2 cellular contexts compared by ENCODE assay signal in the genomic region with DNA sequence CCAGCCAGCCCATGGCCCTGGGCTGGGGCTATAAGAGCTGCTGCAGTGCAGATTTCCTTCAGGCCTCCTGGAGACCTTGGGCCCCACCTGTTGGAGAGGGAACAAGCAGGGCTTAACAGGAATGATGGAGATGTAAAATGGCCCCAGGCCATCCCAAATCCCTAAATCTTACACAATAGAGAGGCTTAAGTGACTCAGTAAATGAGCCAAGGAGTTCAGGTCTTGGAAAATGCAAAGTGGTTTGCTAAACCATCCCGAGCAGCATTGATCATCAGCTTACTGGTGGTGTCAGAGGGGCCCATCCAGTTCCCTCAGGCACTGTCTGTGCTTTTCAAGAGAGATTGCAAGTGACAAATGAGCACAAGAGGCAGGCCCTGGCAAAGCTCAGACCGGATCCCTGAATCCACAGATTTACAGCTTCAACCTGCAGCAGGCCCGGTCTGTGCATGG.
TF ChIP-seq lines count a peak whose summit lies in the region.

No MANE protein-coding gene starts in this region.

TF ChIP-seq in SK-N-SH, 30 proteins besides CTCF, POLR2A, EP300 and RAD21 (continued from another document):
- TF ChIP-seq RXRA (IDR thresholded peaks at IDR 0.05; ENCODE audit: borderline replicate concordance, low read depth) (no peak), MEF2A (IDR thresholded peaks at IDR 0.05; ENCODE audit: borderline replicate concordance, low read depth) (no peak), FOXJ3 (CRISPR knock-in tag; IDR thresholded peaks at IDR 0.05) (no peak), RCOR1 (IDR thresholded peaks at IDR 0.05; ENCODE audit: low read length) (no peak), EZH2phosphoT487 (IDR thresholded peaks at IDR 0.05; ENCODE audit: borderline replicate concordance, low read depth) (no peak), GATA2 (CRISPR knock-in tag; IDR thresholded peaks at IDR 0.05) (0 out of 2 replicates have a peak, but pooled peaks have one; percentile 4)
TF ChIP-seq in SK-N-SH: peak in this region for 1.

TF ChIP-seq in SK-N-SH treated with all-trans-retinoic acid at 6 μM for 48 hours, 23 proteins besides CTCF, POLR2A, EP300 and RAD21 (continued from another document):
- no peak for TF ChIP-seq CREB5 (CRISPR knock-in tag; IDR thresholded peaks at IDR 0.05; ENCODE audit: low read depth)
- no peak for TF ChIP-seq CSDC2 (CRISPR knock-in tag; IDR thresholded peaks at IDR 0.05)
- TF ChIP-seq ESRRG (CRISPR knock-in tag; IDR thresholded peaks at IDR 0.05): no peak
- TF ChIP-seq ZC3H10 (CRISPR knock-in tag; IDR thresholded peaks at IDR 0.05): no peak
- TF ChIP-seq ARNTL (CRISPR knock-in tag; IDR thresholded peaks at IDR 0.05; ENCODE audit: borderline replicate concordance, low read depth): no peak
- no peak for TF ChIP-seq SNAI2 (CRISPR knock-in tag; IDR thresholded peaks at IDR 0.05)
- TF ChIP-seq ZFP30 (CRISPR knock-in tag; IDR thresholded peaks at IDR 0.05): no peak
- no peak for TF ChIP-seq ISL1 (CRISPR knock-in tag; IDR thresholded peaks at IDR 0.05)
- no peak for TF ChIP-seq ZNF8 (CRISPR knock-in tag; IDR thresholded peaks at IDR 0.05)
- no peak for TF ChIP-seq ZNF70 (CRISPR knock-in tag; IDR thresholded peaks at IDR 0.05)
- TF ChIP-seq ZNF565 (CRISPR knock-in tag; conservative IDR thresholded peaks at IDR 0.05; ENCODE audit: low read depth): no peak
- TF ChIP-seq PATZ1 (CRISPR knock-in tag; IDR thresholded peaks at IDR 0.05; ENCODE audit: borderline replicate concordance): no peak
- TF ChIP-seq GLIS3 (CRISPR knock-in tag; IDR thresholded peaks at IDR 0.05): no peak
- no peak for TF ChIP-seq POU6F1 (CRISPR knock-in tag; IDR thresholded peaks at IDR 0.05; ENCODE audit: borderline replicate concordance, low read depth)
- TF ChIP-seq TSHZ2 (CRISPR knock-in tag; IDR thresholded peaks at IDR 0.05): no peak
